17 cellular contexts compared by ENCODE assay signal in the genomic region with DNA sequence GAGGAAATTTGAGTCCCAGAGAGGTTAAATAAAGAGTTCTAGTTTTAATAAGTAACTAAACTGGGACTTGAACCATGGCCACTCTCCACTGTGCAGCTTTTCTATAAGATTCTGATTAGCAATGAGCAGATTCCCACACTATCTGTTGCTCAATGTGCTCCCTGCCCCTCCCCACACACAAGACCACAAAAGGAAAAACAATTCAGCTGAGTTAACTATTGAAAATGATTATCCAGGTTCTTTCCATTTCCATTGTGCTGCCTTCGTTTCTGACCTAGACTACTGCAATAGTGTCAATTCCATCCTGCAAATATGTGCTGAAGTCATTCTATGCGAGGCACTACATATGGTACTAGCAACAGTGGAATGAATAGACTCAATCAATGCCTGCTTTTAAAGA.
"Had no signal": no experiment of that assay in that cellular context is flagged by ENCODE, and none has a peak within 500 bp of the region (broad histone marks: within the 10 kb centered on the region; RNA-seq: fewer than 3 reads in every experiment).

No MANE protein-coding gene starts in this region.

- H3K27ac Mint-ChIP-seq: activated naive CD4-positive, alpha-beta T cell treated with anti-CD3 and anti-CD28 coated beads for 36 hours; activated T-helper 17 cell treated with anti-CD3 and anti-CD28 coated beads, Interleukin-2, amount 50 U/mL, for 72 hours; effector memory CD8-positive, alpha-beta T cell; stimulated activated naive B cell treated with anti-CD40 and anti-IgM and Interleukin-4, amounts not matched to agents 10 μg/mL and 1 μg/mL and 100 μg/mL, for 72 hours; T-helper 1 cell treated with Interleukin-12 subunit alpha and Interleukin-12 subunit beta and Interleukin-4 antibody, amounts not matched to agents 30 μg/mL and 1 μg/mL, for 36 hours had no signal

- H3K27me3 Mint-ChIP-seq: activated T-helper 17 cell treated with anti-CD3 and anti-CD28 coated beads, Interleukin-2, amount 50 U/mL, for 72 hours; effector memory CD8-positive, alpha-beta T cell; stimulated activated naive B cell treated with anti-CD40 and anti-IgM and Interleukin-4, amounts not matched to agents 10 μg/mL and 1 μg/mL and 100 μg/mL, for 72 hours had no signal

- DNase-seq: activated CD4-positive, alpha-beta T cell treated with anti-CD3 and anti-CD28 coated beads, Interleukin-2, amount 50 U/mL, for 1 hour; activated naive CD4-positive, alpha-beta T cell treated with anti-CD3 and anti-CD28 coated beads for 36 hours; activated T-cell treated with anti-CD3 and anti-CD28 coated beads for 4 hours; caudate nucleus; cortex of kidney; effector memory CD8-positive, alpha-beta T cell; erythroblast; head of caudate nucleus; islet precursor cell; right lobe of liver; SK-N-SH; spleen; stimulated activated CD4-positive, alpha-beta T cell treated with anti-CD3 and anti-CD28 coated beads, Interleukin-1b, Interleukin-23, amount 100 ng/mL, for 48 hours; stimulated activated naive B cell treated with anti-CD40 and anti-IgM and Interleukin-4, amounts not matched to agents 10 μg/mL and 1 μg/mL and 100 μg/mL, for 72 hours had no signal

- H3K9me3 ChIP-seq: right lobe of liver, SK-N-SH, spleen, tibial nerve had no signal

- H3K36me3 Mint-ChIP-seq: stimulated activated naive B cell treated with anti-CD40 and anti-IgM and Interleukin-4, amounts not matched to agents 10 μg/mL and 1 μg/mL and 100 μg/mL, for 72 hours had no signal

- H3K4me3 ChIP-seq: right lobe of liver, spleen, tibial nerve had no signal

- H3K4me1 Mint-ChIP-seq: activated T-helper 17 cell treated with anti-CD3 and anti-CD28 coated beads, Interleukin-2, amount 50 U/mL, for 72 hours; stimulated activated naive B cell treated with anti-CD40 and anti-IgM and Interleukin-4, amounts not matched to agents 10 μg/mL and 1 μg/mL and 100 μg/mL, for 72 hours had no signal

- H3K9me3 Mint-ChIP-seq: activated naive CD4-positive, alpha-beta T cell treated with anti-CD3 and anti-CD28 coated beads for 36 hours; stimulated activated naive B cell treated with anti-CD40 and anti-IgM and Interleukin-4, amounts not matched to agents 10 μg/mL and 1 μg/mL and 100 μg/mL, for 72 hours; T-helper 1 cell treated with Interleukin-12 subunit alpha and Interleukin-12 subunit beta and Interleukin-4 antibody, amounts not matched to agents 30 μg/mL and 1 μg/mL, for 36 hours had no signal

- H3K36me3 ChIP-seq: spleen, tibial nerve had no signal

- ATAC-seq: activated T-helper 17 cell treated with anti-CD3 and anti-CD28 coated beads, Interleukin-2, amount 50 U/mL, for 72 hours; effector memory CD8-positive, alpha-beta T cell; stimulated activated naive B cell treated with anti-CD40 and anti-IgM and Interleukin-4, amounts not matched to agents 10 μg/mL and 1 μg/mL and 100 μg/mL, for 72 hours had no signal

- H3K4me1 ChIP-seq: right lobe of liver, spleen had no signal

- H3K4me3 Mint-ChIP-seq: activated naive CD4-positive, alpha-beta T cell treated with anti-CD3 and anti-CD28 coated beads for 36 hours; activated T-helper 17 cell treated with anti-CD3 and anti-CD28 coated beads, Interleukin-2, amount 50 U/mL, for 72 hours; effector memory CD8-positive, alpha-beta T cell; stimulated activated naive B cell treated with anti-CD40 and anti-IgM and Interleukin-4, amounts not matched to agents 10 μg/mL and 1 μg/mL and 100 μg/mL, for 72 hours; T-helper 1 cell treated with Interleukin-12 subunit alpha and Interleukin-12 subunit beta and Interleukin-4 antibody, amounts not matched to agents 30 μg/mL and 1 μg/mL, for 36 hours had no signal

- H3K27me3 ChIP-seq: right lobe of liver, spleen, tibial nerve had no signal

- H3K27ac ChIP-seq: right lobe of liver, spleen, tibial nerve had no signal
